Comparison of ENCODE assay signal across 14 cellular contexts in the genomic region with DNA sequence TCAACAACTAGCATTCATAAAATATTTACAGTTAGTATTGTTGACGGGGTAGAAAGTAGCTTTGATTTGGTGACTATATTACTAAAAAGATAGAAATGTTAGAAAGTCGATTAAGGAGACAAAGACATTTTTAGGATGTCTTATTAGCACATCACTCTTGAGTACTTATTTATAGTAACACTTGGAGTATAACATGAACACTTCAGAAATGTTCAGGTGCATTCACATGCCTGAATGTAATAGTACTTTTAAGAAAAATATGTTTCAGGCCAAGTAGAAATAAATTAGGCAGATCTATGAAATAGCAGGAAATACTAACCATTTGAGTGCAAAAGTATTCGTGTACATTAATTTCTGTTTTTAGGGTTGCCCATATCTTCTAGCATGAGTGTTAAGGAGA.
DNase-seq lines count a peak whose midpoint lies in the region; ATAC-seq and TF ChIP-seq lines count a peak whose summit lies in the region.
"Had no signal": no experiment of that assay in that cellular context is flagged by ENCODE, and none has a peak within 500 bp of the region (broad histone marks: within the 10 kb centered on the region; RNA-seq: fewer than 3 reads in every experiment).

No MANE protein-coding gene starts in this region.

- H3K4me3 Mint-ChIP-seq in chondrocyte (ENCODE audit: unreplicated experiment) (no peak overlapping the region), osteocyte (ENCODE audit: unreplicated experiment) (no peak overlapping the region)
- no peak overlapping the region for H3K4me3 Mint-ChIP-seq in stimulated activated memory B cell treated with anti-CD40 and anti-IgM and Interleukin-4, amounts not matched to agents 10 μg/mL and 1 μg/mL and 100 μg/mL, for 72 hours
- H3K4me3 Mint-ChIP-seq: B cell; CD4-positive, alpha-beta T cell had no signal

- H3F3A ChIP-seq in PC-9 (ENCODE audit: insufficient read depth, low read depth): no peaks in the 10 kb centered on the region

- H3K4me1 Mint-ChIP-seq in chondrocyte (ENCODE audit: low read depth) (peaks cover 53% of the 10 kb centered on the region), osteocyte (ENCODE audit: unreplicated experiment) (peaks cover 28% of the 10 kb centered on the region)
- H3K4me1 Mint-ChIP-seq in stimulated activated memory B cell treated with anti-CD40 and anti-IgM and Interleukin-4, amounts not matched to agents 10 μg/mL and 1 μg/mL and 100 μg/mL, for 72 hours: peaks cover 60% of the 10 kb centered on the region

- ATAC-seq in left ventricle myocardium superior: no peak
- ATAC-seq in stimulated activated memory B cell treated with anti-CD40 and anti-IgM and Interleukin-4, amounts not matched to agents 10 μg/mL and 1 μg/mL and 100 μg/mL, for 72 hours: no peak

- H3K27me3 ChIP-seq in left ventricle myocardium inferior (ENCODE audit: low read depth) (no peaks in the 10 kb centered on the region), PC-9 (ENCODE audit: insufficient read depth, low read depth) (no peaks in the 10 kb centered on the region), WERI-Rb-1 (ENCODE audit: insufficient read depth, low read depth, severe bottlenecking) (no peaks in the 10 kb centered on the region)

- no peak overlapping the region for H3K4me3 ChIP-seq in left ventricle myocardium inferior
- no peak overlapping the region for H3K4me3 ChIP-seq in PC-9
- H3K4me3 ChIP-seq in WERI-Rb-1 (ENCODE audit: low read depth, low read length): no peak overlapping the region
- H3K4me3 ChIP-seq: HAP-1 had no signal

- POLR2A ChIA-PET in PC-9 (lab: Charles Lee; ENCODE audit: unreplicated experiment): no interaction called here

- H3K79me2 ChIP-seq in PC-9 (ENCODE audit: low read depth): peaks cover 28% of the 10 kb centered on the region; the same call in 1 of the 2 replicates

- H3K9me3 ChIP-seq in left ventricle myocardium inferior (replicated peaks) (peaks cover 7% of the 10 kb centered on the region), PC-9 (ENCODE audit: insufficient read depth, low read depth) (no peaks in the 10 kb centered on the region; the same call in 1 of the 2 replicates), WERI-Rb-1 (ENCODE audit: severe bottlenecking) (no peaks in the 10 kb centered on the region)
- H3K9me3 ChIP-seq: HAP-1 had no signal

- no peak overlapping the region for H3K4me2 ChIP-seq in PC-9

- H3K27me3 Mint-ChIP-seq in chondrocyte (ENCODE audit: low read depth) (no peaks in the 10 kb centered on the region), osteocyte (ENCODE audit: unreplicated experiment) (no peaks in the 10 kb centered on the region)
- no peaks in the 10 kb centered on the region for H3K27me3 Mint-ChIP-seq in stimulated activated memory B cell treated with anti-CD40 and anti-IgM and Interleukin-4, amounts not matched to agents 10 μg/mL and 1 μg/mL and 100 μg/mL, for 72 hours
- H3K27me3 Mint-ChIP-seq: B cell; CD4-positive, alpha-beta T cell had no signal

- H3K36me3 Mint-ChIP-seq in chondrocyte (ENCODE audit: low read depth) (no peaks in the 10 kb centered on the region), osteocyte (ENCODE audit: unreplicated experiment) (no peaks in the 10 kb centered on the region)
- peaks cover 8% of the 10 kb centered on the region for H3K36me3 Mint-ChIP-seq in stimulated activated memory B cell treated with anti-CD40 and anti-IgM and Interleukin-4, amounts not matched to agents 10 μg/mL and 1 μg/mL and 100 μg/mL, for 72 hours

- no peaks in the 10 kb centered on the region for H3K9me2 ChIP-seq in PC-9 (ENCODE audit: insufficient read depth)

- CTCF ChIA-PET in PC-9 (lab: Charles Lee): no interaction called here

- intact Hi-C loops in left ventricle myocardium inferior (cut with micrococcal nuclease) (no loop called here), left ventricle myocardium superior (cut with micrococcal nuclease) (no loop called here), PC-9 (cut with micrococcal nuclease; ENCODE audit: unreplicated experiment) (no loop called here)

- BruUV-seq in PC-9 (replicated peaks; lab: Mats Ljungman, UMichigan): no TSS peak

- peak overlapping the region; percentile 86 for H3K27ac Mint-ChIP-seq in chondrocyte (ENCODE audit: unreplicated experiment)
- peak overlapping the region; percentile 12 for H3K27ac Mint-ChIP-seq in osteocyte (ENCODE audit: unreplicated experiment)
- peak overlapping the region; percentile 10 for H3K27ac Mint-ChIP-seq in stimulated activated memory B cell treated with anti-CD40 and anti-IgM and Interleukin-4, amounts not matched to agents 10 μg/mL and 1 μg/mL and 100 μg/mL, for 72 hours
- H3K27ac Mint-ChIP-seq: B cell; CD4-positive, alpha-beta T cell had no signal

- H3K9me3 Mint-ChIP-seq in chondrocyte (ENCODE audit: low read depth): peaks cover 6% of the 10 kb centered on the region
- H3K9me3 Mint-ChIP-seq in osteocyte (ENCODE audit: unreplicated experiment): peaks cover 5% of the 10 kb centered on the region
- H3K9me3 Mint-ChIP-seq in stimulated activated memory B cell treated with anti-CD40 and anti-IgM and Interleukin-4, amounts not matched to agents 10 μg/mL and 1 μg/mL and 100 μg/mL, for 72 hours: peaks cover 6% of the 10 kb centered on the region
- H3K9me3 Mint-ChIP-seq: CD4-positive, alpha-beta T cell had no signal

- DNase-seq in left ventricle myocardium inferior: no peak
- DNase-seq in left ventricle myocardium superior: no peak
- DNase-seq in chondrocyte (ENCODE audit: low spot score): no peak
- no peak for DNase-seq in osteocyte (ENCODE audit: extremely low spot score, unreplicated experiment)
- DNase-seq in NCI-H82 (lab: John Stamatoyannopoulos, UW): no peak
- DNase-seq in PC-9: no peak
- no peak for DNase-seq in WERI-Rb-1
- DNase-seq: C1 segment of cervical spinal cord; Calu3; CD4-positive, alpha-beta T cell; DMS 273 treated with DMSO at 0.1 percent for 48 hours had no signal

- H3K27ac ChIP-seq in left ventricle myocardium inferior (replicated peaks) (peak overlapping the region; percentile 4), PC-9 (no peak overlapping the region), WERI-Rb-1 (no peak overlapping the region)

- H3K36me3 ChIP-seq in left ventricle myocardium inferior: no peaks in the 10 kb centered on the region
- no peaks in the 10 kb centered on the region for H3K36me3 ChIP-seq in PC-9 (ENCODE audit: low read depth)
- 0 out of 2 replicates have a peak, but pooled peaks cover 2% of the 10 kb centered on the region for H3K36me3 ChIP-seq in WERI-Rb-1
- H3K36me3 ChIP-seq: HAP-1 had no signal

- peaks cover 3% of the 10 kb centered on the region; the same call in 1 of the 2 replicates for H4K20me1 ChIP-seq in PC-9 (ENCODE audit: insufficient read depth)

- no peak overlapping the region for H2AFZ ChIP-seq in PC-9

- peaks cover 74% of the 10 kb centered on the region for H3K4me1 ChIP-seq in left ventricle myocardium inferior
- 0 out of 2 replicates have a peak, but pooled peaks cover 3% of the 10 kb centered on the region for H3K4me1 ChIP-seq in PC-9 (replicated peaks; ENCODE audit: insufficient read depth)

- no peak for TF ChIP-seq CTCF in left ventricle myocardium inferior (IDR thresholded peaks at IDR 0.05; ENCODE audit: borderline replicate concordance)
- no peak for TF ChIP-seq CTCF in chondrocyte (IDR thresholded peaks at IDR 0.05)
- no peak for TF ChIP-seq CTCF in osteocyte (IDR thresholded peaks at IDR 0.05)
- TF ChIP-seq CTCF in PC-9 (conservative IDR thresholded peaks at IDR 0.05): no peak
- no peak for TF ChIP-seq CTCF in WERI-Rb-1 (IDR thresholded peaks at IDR 0.05; ENCODE audit: low read depth, low read length)

Comparison
In these comparisons a context has a peak if more than half of its experiments do, and no peak if none do; other contexts are left out.
1. H3K27ac Mint-ChIP-seq: peak in every context shown above with its lines; median percentile 86 in chondrocyte; 12 in osteocyte; 10 in stimulated activated memory B cell treated with anti-CD40 and anti-IgM and Interleukin-4, amounts not matched to agents 10 μg/mL and 1 μg/mL and 100 μg/mL, for 72 hours.